17 cellular contexts compared by ENCODE assay signal in genomic region chr1:230376296-230376695, GRCh38. TPM values are rescaled to one million over a fixed set of nuclear protein-coding genes. Genes with fewer than 3 reads are reported as not detected.
A peak's percentile ranks its signal among the peaks of the same experiment; 100 is the strongest.
DNase-seq lines count a peak whose midpoint lies in the region; ATAC-seq and TF ChIP-seq lines count a peak whose summit lies in the region.
"Had no signal": no experiment of that assay in that cellular context is flagged by ENCODE, and none has a peak within 500 bp of the region (broad histone marks: within the 10 kb centered on the region; RNA-seq: fewer than 3 reads in every experiment).

No MANE protein-coding gene starts in this region.

- H3K4me3 Mint-ChIP-seq in neural crest cell = no peak overlapping the region
- H3K4me3 Mint-ChIP-seq: IgD-negative memory B cell had no signal

- ATAC-seq in left cardiac atrium (peak; percentile 18 to 25), GM21381 (IDR thresholded peaks at IDR 0.05; ENCODE audit: unreplicated experiment) (no peak), HG02852 (IDR thresholded peaks at IDR 0.05; ENCODE audit: unreplicated experiment) (no peak)

- H3K27ac ChIP-seq in caudate nucleus (ENCODE audit: low read depth, low read length) (peak overlapping the region; percentile 82), temporal lobe (ENCODE audit: low read depth, low read length) (peak overlapping the region; percentile 94)
- H3K27ac ChIP-seq: HL-60, RWPE1 had no signal

- peaks cover 36% of the 10 kb centered on the region for H3K4me1 Mint-ChIP-seq in neural crest cell

- H3K9me3 Mint-ChIP-seq in neural crest cell = peaks cover 11% of the 10 kb centered on the region

- no peaks in the 10 kb centered on the region for H3K27me3 Mint-ChIP-seq in neural crest cell (ENCODE audit: low read depth)

- peaks cover 14% of the 10 kb centered on the region for H3K36me3 Mint-ChIP-seq in neural crest cell (ENCODE audit: low read depth)
- H3K36me3 Mint-ChIP-seq: IgD-negative memory B cell had no signal

- peak in 24 of 61 donors; percentile 18 to 72 (median 46) for DNase-seq in caudate nucleus (lab: John Stamatoyannopoulos, UW)
- DNase-seq in left cardiac atrium = no peak
- peak; percentile 15 for DNase-seq in neural crest cell (ENCODE audit: low read depth, low spot score)
- no peak for DNase-seq in NCI-H1105 (lab: John Stamatoyannopoulos, UW)
- DNase-seq: ACHN, AML-193, Caco-2, DMS53, NCI-H1417 treated with DMSO at 0.1 percent for 48 hours, NCI-H1930, NCI-H748 treated with DMSO at 0.1 percent for 48 hours had no signal

- peak overlapping the region; percentile 71 for H3K27ac Mint-ChIP-seq in neural crest cell (ENCODE audit: unreplicated experiment)
- H3K27ac Mint-ChIP-seq: IgD-negative memory B cell had no signal

- intact Hi-C loops in left cardiac atrium (cut with DNase I) = no loop called here

- no peak for TF ChIP-seq CTCF in neural crest cell (conservative IDR thresholded peaks at IDR 0.05)

RNA-seq across cellular contexts. Expression of gene PGBD5, which starts 49.8 kb away (rescaled TPM):
- total RNA-seq in left cardiac atrium (10 to 100 TPM; 19.6 to 24.8 TPM), neural crest cell (16.3 and 19.7 TPM in 2 replicates), temporal lobe (20.7 TPM)

Comparison
In these comparisons a context has a peak if more than half of its experiments do, and no peak if none do; other contexts are left out.
1. ATAC-seq: peak in left cardiac atrium (2 of 2); none in GM21381 (single experiment) and HG02852 (single experiment).